Comparison of ENCODE assay signal across 30 cellular contexts in the genomic region with DNA sequence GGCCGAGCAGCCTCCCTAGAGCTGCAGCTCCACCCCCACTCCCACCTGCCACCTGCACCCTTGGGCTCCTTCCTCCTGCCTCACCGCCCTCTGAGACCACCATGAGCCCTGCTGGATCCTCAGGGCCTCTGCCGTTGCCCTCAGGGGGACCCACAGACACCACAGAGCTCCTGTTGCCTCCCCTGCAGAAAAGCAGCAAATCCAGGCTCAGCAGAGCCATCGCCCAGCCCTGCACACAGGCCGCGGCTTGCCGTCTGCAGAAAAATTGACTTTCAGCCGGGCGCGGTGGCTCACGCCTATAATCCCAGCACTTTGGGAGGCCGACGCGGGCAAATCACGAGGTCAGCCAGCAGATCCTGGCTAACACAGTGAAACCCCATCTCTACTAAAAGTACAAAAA. TPM values are rescaled to one million over a fixed set of nuclear protein-coding genes. Genes with fewer than 3 reads are reported as not detected.
DNase-seq lines count a peak whose midpoint lies in the region; ATAC-seq, FAIRE-seq and TF ChIP-seq lines count a peak whose summit lies in the region.
"Had no signal": no experiment of that assay in that cellular context is flagged by ENCODE, and none has a peak within 500 bp of the region (broad histone marks: within the 10 kb centered on the region; RNA-seq: fewer than 3 reads in every experiment).

No MANE protein-coding gene starts in this region.

- H2AFZ ChIP-seq in GM12878 (ENCODE audit: control insufficient read depth, low read depth, low read length) (no peak overlapping the region), neural progenitor cell (replicated peaks) (no peak overlapping the region)
- H2AFZ ChIP-seq: GM23248 had no signal

- 0 out of 2 replicates have a peak, but pooled peaks have one; percentile 43 for TF ChIP-seq POLR2A in GM12878 (IDR thresholded peaks at IDR 0.05; ENCODE audit: low read depth, low read length)

- peaks cover 11% of the 10 kb centered on the region for H3F3A ChIP-seq in neural progenitor cell (ENCODE audit: low read depth)

- H3K4me1 ChIP-seq in GM12878 (ENCODE audit: control insufficient read depth, insufficient read depth, low read length) (no peaks in the 10 kb centered on the region), neural progenitor cell (no peaks in the 10 kb centered on the region)
- H3K4me1 ChIP-seq: testis had no signal

- no peaks in the 10 kb centered on the region for H3K79me2 ChIP-seq in GM12878 (ENCODE audit: control insufficient read depth, insufficient read depth, low read length)
- H3K79me2 ChIP-seq in neural progenitor cell (ENCODE audit: low read depth) = no peaks in the 10 kb centered on the region

- 97% methylated on average over 15 of the region's 15 CpGs for whole genome bisulfite sequencing in GM12878 (ENCODE audit: insufficient coverage, insufficient replicate concordance, low lambda C conversion rate, missing lambda C conversion rate)

- no peak overlapping the region for H3K4me3 Mint-ChIP-seq in stimulated activated naive CD8-positive, alpha-beta T cell treated with anti-CD3 and anti-CD28 coated beads, Interleukin-15, amount 100 ng/mL, for 72 hours
- H3K4me3 Mint-ChIP-seq in neural progenitor cell = no peak overlapping the region
- no peak overlapping the region for H3K4me3 Mint-ChIP-seq in activated naive CD8-positive, alpha-beta T cell treated with anti-CD3 and anti-CD28 coated beads, Interleukin-2, amount 50 U/mL, for 24 hours
- H3K4me3 Mint-ChIP-seq: activated naive CD8-positive, alpha-beta T cell treated with anti-CD3 and anti-CD28 coated beads, Interleukin-2, amount 10 ng/mL, durations not matched to agents 7 days and 5 days; activated T-helper 1 cell treated with anti-CD3 and anti-CD28 coated beads, Interleukin-12 subunit alpha, Interleukin-12 subunit beta, Interleukin-2, Interleukin-4 antibody, amounts not matched to agents 30 ng/mL and 10 ng/mL and 1 ng/mL, durations not matched to agents 14 hours and 24 hours and 36 hours; brain; CD4-positive, alpha-beta memory T cell had no signal

- H3K9me3 Mint-ChIP-seq in stimulated activated naive CD8-positive, alpha-beta T cell treated with anti-CD3 and anti-CD28 coated beads, Interleukin-15, amount 100 ng/mL, for 72 hours = no peaks in the 10 kb centered on the region
- H3K9me3 Mint-ChIP-seq in neural progenitor cell = no peaks in the 10 kb centered on the region
- H3K9me3 Mint-ChIP-seq in activated naive CD8-positive, alpha-beta T cell treated with anti-CD3 and anti-CD28 coated beads, Interleukin-2, amount 50 U/mL, for 24 hours = no peaks in the 10 kb centered on the region
- H3K9me3 Mint-ChIP-seq: activated naive CD8-positive, alpha-beta T cell treated with anti-CD3 and anti-CD28 coated beads, Interleukin-2, amount 10 ng/mL, durations not matched to agents 7 days and 5 days; activated T-helper 1 cell treated with anti-CD3 and anti-CD28 coated beads, Interleukin-12 subunit alpha, Interleukin-12 subunit beta, Interleukin-2, Interleukin-4 antibody, amounts not matched to agents 30 ng/mL and 10 ng/mL and 1 ng/mL, durations not matched to agents 14 hours and 24 hours and 36 hours; brain had no signal

- no peaks in the 10 kb centered on the region for H3K4me1 Mint-ChIP-seq in stimulated activated naive CD8-positive, alpha-beta T cell treated with anti-CD3 and anti-CD28 coated beads, Interleukin-15, amount 100 ng/mL, for 72 hours
- no peaks in the 10 kb centered on the region for H3K4me1 Mint-ChIP-seq in neural progenitor cell
- H3K4me1 Mint-ChIP-seq in activated naive CD8-positive, alpha-beta T cell treated with anti-CD3 and anti-CD28 coated beads, Interleukin-2, amount 50 U/mL, for 24 hours = no peaks in the 10 kb centered on the region
- H3K4me1 Mint-ChIP-seq: activated naive CD8-positive, alpha-beta T cell treated with anti-CD3 and anti-CD28 coated beads, Interleukin-2, amount 10 ng/mL, durations not matched to agents 7 days and 5 days; brain had no signal

- SMC1A ChIA-PET in GM12878 (lab: Charles Lee; ENCODE audit: uncharacterized antibody, unreplicated experiment) = no interaction called here

- no peaks in the 10 kb centered on the region for H3K27me3 ChIP-seq in GM12878 (replicated peaks in 1 of 2; ENCODE audit: control insufficient read depth in 2 of 2, insufficient read depth in 2 of 2, low read length in 1 of 2)
- no peaks in the 10 kb centered on the region for H3K27me3 ChIP-seq in neural progenitor cell
- H3K27me3 ChIP-seq: right lobe of liver, testis had no signal

- FAIRE-seq in GM12878 (lab: Jason Lieb, UNC) = no peak
- no peak for FAIRE-seq in D721Med (lab: Jason Lieb, UNC)
- FAIRE-seq: GM19239, kidney had no signal

- no peak for TF ChIP-seq CTCF in GM12878 (IDR thresholded peaks at IDR 0.05 in 2 of 3, conservative IDR thresholded peaks at IDR 0.05 in 1 of 3; ENCODE audit: control insufficient read depth in 2 of 3, extremely low read depth in 1 of 3, insufficient read depth in 1 of 3, low read depth in 3 of 3, low read length in 3 of 3)
- TF ChIP-seq CTCF in neural progenitor cell (IDR thresholded peaks at IDR 0.05) = no peak
- TF ChIP-seq CTCF in D721Med (IDR thresholded peaks at IDR 0.05; ENCODE audit: insufficient read depth, missing control alignments) = no peak

- no peak overlapping the region for H3K27ac ChIP-seq in GM12878 (ENCODE audit: control insufficient read depth, insufficient read depth)
- H3K27ac ChIP-seq in neural progenitor cell = peak overlapping the region; percentile 31
- H3K27ac ChIP-seq: GM23248, testis had no signal

- in situ Hi-C loops in GM12878 (cut with MboI) = no loop called here

- H3K9ac ChIP-seq in GM12878 (ENCODE audit: control insufficient read depth, insufficient read depth, low read length) (no peak overlapping the region), neural progenitor cell (no peak overlapping the region)
- H3K9ac ChIP-seq: GM23248 had no signal

- intact Hi-C loops in GM12878 (cut with micrococcal nuclease; ENCODE audit: unreplicated experiment) = no loop called here

- no peaks in the 10 kb centered on the region for H3K27me3 Mint-ChIP-seq in stimulated activated naive CD8-positive, alpha-beta T cell treated with anti-CD3 and anti-CD28 coated beads, Interleukin-15, amount 100 ng/mL, for 72 hours
- H3K27me3 Mint-ChIP-seq in neural progenitor cell (ENCODE audit: insufficient read depth, low read depth) = peaks cover 7% of the 10 kb centered on the region
- no peaks in the 10 kb centered on the region for H3K27me3 Mint-ChIP-seq in activated naive CD8-positive, alpha-beta T cell treated with anti-CD3 and anti-CD28 coated beads, Interleukin-2, amount 50 U/mL, for 24 hours
- H3K27me3 Mint-ChIP-seq: activated naive CD8-positive, alpha-beta T cell treated with anti-CD3 and anti-CD28 coated beads, Interleukin-2, amount 10 ng/mL, durations not matched to agents 7 days and 5 days; CD4-positive, alpha-beta memory T cell had no signal

- TF ChIP-seq EP300 in GM12878 (IDR thresholded peaks at IDR 0.05; ENCODE audit: borderline replicate concordance in 1 of 2, control insufficient read depth in 1 of 2, low read depth in 2 of 2, low read length in 2 of 2) = no peak

- POLR2A ChIA-PET in GM12878 (lab: Charles Lee) = no interaction called here

- peaks cover 6% of the 10 kb centered on the region for H3K36me3 Mint-ChIP-seq in neural progenitor cell
- H3K36me3 Mint-ChIP-seq in activated naive CD8-positive, alpha-beta T cell treated with anti-CD3 and anti-CD28 coated beads, Interleukin-2, amount 50 U/mL, for 24 hours (ENCODE audit: low read depth) = peaks cover 20% of the 10 kb centered on the region

- H3K36me3 ChIP-seq in GM12878 (ENCODE audit: control insufficient read depth in 2 of 2, insufficient read depth in 2 of 2, low read length in 1 of 2) = peaks cover 27 to 33% of the 10 kb centered on the region in 2 experiments
- H3K36me3 ChIP-seq in neural progenitor cell = no peaks in the 10 kb centered on the region

- TF ChIP-seq RAD21 in GM12878 (IDR thresholded peaks at IDR 0.05; ENCODE audit: insufficient read depth, low read depth, low read length) = no peak

- peak; percentile 14 for ATAC-seq in stimulated activated naive CD8-positive, alpha-beta T cell treated with anti-CD3 and anti-CD28 coated beads, Interleukin-15, amount 100 ng/mL, for 72 hours
- ATAC-seq in stimulated activated naive CD8-positive, alpha-beta T cell treated with anti-CD3 and anti-CD28 coated beads, Interleukin-15, Interleukin-2, amounts not matched to agents 100 U/mL and 50 U/mL, for 24 hours = no peak
- ATAC-seq in GM12878 = no peak
- no peak for ATAC-seq in activated CD4-positive, CD25-positive, alpha-beta regulatory T cell treated with anti-CD3 and anti-CD28 coated beads, Interleukin-2, amount 50 U/mL, for 24 hours
- no peak for ATAC-seq in activated naive CD8-positive, alpha-beta T cell treated with anti-CD3 and anti-CD28 coated beads, Interleukin-2, amount 50 U/mL, for 24 hours

- H3K4me2 ChIP-seq in GM12878 (ENCODE audit: control insufficient read depth, insufficient read depth) (no peak overlapping the region), neural progenitor cell (no peak overlapping the region)

- no TSS peak for BruUV-seq in GM12878 (replicated peaks; lab: Mats Ljungman, UMichigan)

- RAD21 ChIA-PET in GM12878 (lab: Charles Lee; ENCODE audit: unreplicated experiment) = no interaction called here

- no peaks in the 10 kb centered on the region for H3K9me3 ChIP-seq in GM12878 (replicated peaks; ENCODE audit: control insufficient read depth, insufficient read depth, low read length)
- no peaks in the 10 kb centered on the region for H3K9me3 ChIP-seq in neural progenitor cell (ENCODE audit: low read depth)
- H3K9me3 ChIP-seq: right lobe of liver, testis had no signal

- no peak for DNase-seq in stimulated activated naive CD8-positive, alpha-beta T cell treated with anti-CD3 and anti-CD28 coated beads, Interleukin-15, amount 100 ng/mL, for 72 hours
- no peak for DNase-seq in stimulated activated naive CD8-positive, alpha-beta T cell treated with anti-CD3 and anti-CD28 coated beads, Interleukin-15, Interleukin-2, amounts not matched to agents 100 U/mL and 50 U/mL, for 24 hours
- DNase-seq in GM12878 (ENCODE audit: low read depth, low spot score) (no peak), neural progenitor cell (ENCODE audit: low spot score) (no peak), D721Med (ENCODE audit: insufficient read length, low spot score) (no peak), NCI-H146 (lab: John Stamatoyannopoulos, UW) (no peak)
- DNase-seq in activated naive CD8-positive, alpha-beta T cell treated with anti-CD3 and anti-CD28 coated beads, Interleukin-2, amount 50 U/mL, for 24 hours = no peak
- DNase-seq: activated CD4-positive, alpha-beta T cell treated with anti-CD3 and anti-CD28 coated beads for 48 hours; activated naive CD8-positive, alpha-beta T cell treated with anti-CD3 and anti-CD28 coated beads, Interleukin-2, amount 10 ng/mL, durations not matched to agents 7 days and 5 days; CD4-positive, alpha-beta memory T cell; cortex of kidney; DMS153; foreskin fibroblast; GDM1; GM23248; IMR-90; MM.1S; NCI-H2081; testis had no signal

- no peak overlapping the region for H3K4me3 ChIP-seq in GM12878
- H3K4me3 ChIP-seq in neural progenitor cell = no peak overlapping the region
- H3K4me3 ChIP-seq: GM23248, right lobe of liver, testis had no signal

- CTCF ChIA-PET in GM12878 (lab: Yijun Ruan, JAX) = no interaction called here

- H4K20me1 ChIP-seq in GM12878 (ENCODE audit: control insufficient read depth, insufficient read depth) (no peaks in the 10 kb centered on the region), neural progenitor cell (ENCODE audit: low read depth) (no peaks in the 10 kb centered on the region)

- H3K27ac Mint-ChIP-seq in stimulated activated naive CD8-positive, alpha-beta T cell treated with anti-CD3 and anti-CD28 coated beads, Interleukin-15, amount 100 ng/mL, for 72 hours = no peak overlapping the region
- H3K27ac Mint-ChIP-seq in neural progenitor cell = peak overlapping the region; percentile 42
- no peak overlapping the region for H3K27ac Mint-ChIP-seq in activated naive CD8-positive, alpha-beta T cell treated with anti-CD3 and anti-CD28 coated beads, Interleukin-2, amount 50 U/mL, for 24 hours
- H3K27ac Mint-ChIP-seq: activated naive CD8-positive, alpha-beta T cell treated with anti-CD3 and anti-CD28 coated beads, Interleukin-2, amount 10 ng/mL, durations not matched to agents 7 days and 5 days; activated T-helper 1 cell treated with anti-CD3 and anti-CD28 coated beads, Interleukin-12 subunit alpha, Interleukin-12 subunit beta, Interleukin-2, Interleukin-4 antibody, amounts not matched to agents 30 ng/mL and 10 ng/mL and 1 ng/mL, durations not matched to agents 14 hours and 24 hours and 36 hours had no signal

RNA-seq across cellular contexts. Expression of gene PPP1R27, which starts 7.0 kb away (rescaled TPM):
- not detected in 2 replicates for total RNA-seq in GM12878 (2013; cell fraction: nucleolus; rRNA removed)
- total RNA-seq in GM12878 (2014; rRNA removed) (0.17 and 2.0 TPM in 2 replicates), GM12878 (2014; rRNA removed; fragmentation: Illumina TruSeq; extraction: Trizol) (0.14 and 0.31 TPM in 2 replicates), GM12878 (2021) (0.49 and 0.53 TPM in 2 replicates), neural progenitor cell (ENCODE audit: low replicate concordance) (0.12 TPM in 1 of 2 replicates, not detected in the other)
- polyA plus RNA-seq in GM12878 (2011; ENCODE audit: low read depth) = not detected
- polyA plus RNA-seq in GM12878 (2011; rRNA removed) (not detected in 2 replicates), GM12878 (2014; fragmentation: Illumina TruSeq; extraction: Trizol) (0.28 TPM in 1 of 2 replicates, not detected in the other), GM12878 (2014; fragmentation: Nextera tagmentation; extraction: Ambion mirVana) (not detected), GM12878 (2014; rRNA removed) (0.59 and 0.61 TPM in 2 replicates), GM12878 (2016; fragmentation: Nextera tagmentation; extraction: Ambion mirVana) (1 to 10 TPM in 1 of 2 experiments, under 1 TPM in 1; 0.70 to 1.6 TPM)
- polyA plus RNA-seq in GM12878 (2011; cell fraction: cytosol; rRNA removed) = 0.12 TPM in 1 of 2 replicates, not detected in the other
- not detected in 2 replicates for polyA plus RNA-seq in GM12878 (2011; cell fraction: nucleus; rRNA removed)
- polyA plus RNA-seq in GM12878 (2012) = 1.2 and 1.7 TPM in 2 replicates
- polyA minus RNA-seq in GM12878 (2011; rRNA and poly(A)+ RNA removed) = not detected in 2 replicates
- not detected in 2 replicates for polyA minus RNA-seq in GM12878 (2011; cell fraction: cytosol; rRNA and poly(A)+ RNA removed)
- not detected in 2 replicates for polyA minus RNA-seq in GM12878 (2011; cell fraction: nucleus; rRNA and poly(A)+ RNA removed)
- total RNA-seq: activated naive CD8-positive, alpha-beta T cell treated with anti-CD3 and anti-CD28 coated beads, Interleukin-2, amount 10 ng/mL, durations not matched to agents 7 days and 5 days; activated T-helper 1 cell treated with anti-CD3 and anti-CD28 coated beads, Interleukin-12 subunit alpha, Interleukin-12 subunit beta, Interleukin-2, Interleukin-4 antibody, amounts not matched to agents 30 ng/mL and 10 ng/mL and 1 ng/mL, durations not matched to agents 14 hours and 24 hours and 36 hours; CD4-positive, alpha-beta memory T cell; GM23248; IMR-90; kidney; NCI-H460; osteoblast; RPMI7951 had no signal
- polyA plus RNA-seq: AG04450, GM23248 had no signal

RNA-seq across cellular contexts. Expression of gene MCRIP1, which starts 8.8 kb away (rescaled TPM):
- total RNA-seq in GM12878 (2013; cell fraction: nucleolus; rRNA removed) = 11.0 and 15.2 TPM in 2 replicates
- total RNA-seq in GM12878 (2014; rRNA removed) = 33.8 and 39.7 TPM in 2 replicates
- total RNA-seq in GM12878 (2014; rRNA removed; fragmentation: Illumina TruSeq; extraction: Trizol) = 12.1 and 15.6 TPM in 2 replicates
- total RNA-seq in GM12878 (2021) = 39.9 and 40.3 TPM in 2 replicates
- polyA plus RNA-seq in GM12878 (2011; ENCODE audit: low read depth) = 7.6 TPM
- polyA plus RNA-seq in GM12878 (2011; rRNA removed) = 11.6 and 21.9 TPM in 2 replicates
- polyA plus RNA-seq in GM12878 (2011; cell fraction: cytosol; rRNA removed) = 43.2 and 72.1 TPM in 2 replicates
- 49.4 and 61.7 TPM in 2 replicates for polyA plus RNA-seq in GM12878 (2011; cell fraction: nucleus; rRNA removed)
- polyA plus RNA-seq in GM12878 (2012) = 28.3 and 30.2 TPM in 2 replicates
- polyA plus RNA-seq in GM12878 (2014; fragmentation: Illumina TruSeq; extraction: Trizol) = 0.81 and 5.7 TPM in 2 replicates
- polyA plus RNA-seq in GM12878 (2014; fragmentation: Nextera tagmentation; extraction: Ambion mirVana) = 1 to 10 TPM in 1 of 2 experiments, under 1 TPM in 1; 0.31 to 3.8 TPM
- 41.8 and 42.7 TPM in 2 replicates for polyA plus RNA-seq in GM12878 (2014; rRNA removed)
- 10 to 100 TPM; 44.1 to 54.4 TPM for polyA plus RNA-seq in GM12878 (2016; fragmentation: Nextera tagmentation; extraction: Ambion mirVana)
- 4.6 and 14.3 TPM in 2 replicates for polyA minus RNA-seq in GM12878 (2011; rRNA and poly(A)+ RNA removed)
- 13.2 and 14.6 TPM in 2 replicates for polyA minus RNA-seq in GM12878 (2011; cell fraction: cytosol; rRNA and poly(A)+ RNA removed)
- polyA minus RNA-seq in GM12878 (2011; cell fraction: nucleus; rRNA and poly(A)+ RNA removed) = 4.5 and 6.7 TPM in 2 replicates
- 45.6 and 110 TPM in 2 replicates for total RNA-seq in neural progenitor cell (ENCODE audit: low replicate concordance)

RNA-seq across cellular contexts. Expression of gene P4HB, which starts 18.5 kb away (rescaled TPM):
- 377 and 380 TPM in 2 replicates for total RNA-seq in GM12878 (2013; cell fraction: nucleolus; rRNA removed)
- 378 and 467 TPM in 2 replicates for total RNA-seq in GM12878 (2014; rRNA removed)
- 247 and 285 TPM in 2 replicates for total RNA-seq in GM12878 (2014; rRNA removed; fragmentation: Illumina TruSeq; extraction: Trizol)
- 378 and 437 TPM in 2 replicates for total RNA-seq in GM12878 (2021)
- 409 TPM for polyA plus RNA-seq in GM12878 (2011; ENCODE audit: low read depth)
- polyA plus RNA-seq in GM12878 (2011; rRNA removed) = 44.1 and 49.9 TPM in 2 replicates
- polyA plus RNA-seq in GM12878 (2011; cell fraction: cytosol; rRNA removed) = 37.3 and 56.7 TPM in 2 replicates
- polyA plus RNA-seq in GM12878 (2011; cell fraction: nucleus; rRNA removed) = 82.9 and 101 TPM in 2 replicates
- 697 and 937 TPM in 2 replicates for polyA plus RNA-seq in GM12878 (2012)
- 458 and 725 TPM in 2 replicates for polyA plus RNA-seq in GM12878 (2014; fragmentation: Illumina TruSeq; extraction: Trizol)
- 10 to 100 TPM in 1 of 2 experiments, 1 to 10 TPM in 1; 4.7 to 18.3 TPM for polyA plus RNA-seq in GM12878 (2014; fragmentation: Nextera tagmentation; extraction: Ambion mirVana)
- polyA plus RNA-seq in GM12878 (2014; rRNA removed) = 128 and 182 TPM in 2 replicates
- 100 to 1,000 TPM; 543 to 549 TPM for polyA plus RNA-seq in GM12878 (2016; fragmentation: Nextera tagmentation; extraction: Ambion mirVana)
- 38.8 and 46.2 TPM in 2 replicates for polyA minus RNA-seq in GM12878 (2011; rRNA and poly(A)+ RNA removed)
- polyA minus RNA-seq in GM12878 (2011; cell fraction: cytosol; rRNA and poly(A)+ RNA removed) = 65.3 and 66.3 TPM in 2 replicates
- polyA minus RNA-seq in GM12878 (2011; cell fraction: nucleus; rRNA and poly(A)+ RNA removed) = 59.7 and 74.5 TPM in 2 replicates
- 203 and 344 TPM in 2 replicates for total RNA-seq in neural progenitor cell (ENCODE audit: low replicate concordance)

RNA-seq across cellular contexts. Expression of gene ARHGDIA, which starts 29.3 kb away (rescaled TPM):
- total RNA-seq in GM12878 (2013; cell fraction: nucleolus; rRNA removed) = 115 and 120 TPM in 2 replicates
- total RNA-seq in GM12878 (2014; rRNA removed) (139 and 180 TPM in 2 replicates), GM12878 (2014; rRNA removed; fragmentation: Illumina TruSeq; extraction: Trizol) (124 and 125 TPM in 2 replicates), GM12878 (2021) (538 and 552 TPM in 2 replicates), neural progenitor cell (ENCODE audit: low replicate concordance) (25.1 and 47.9 TPM in 2 replicates)
- 219 TPM for polyA plus RNA-seq in GM12878 (2011; ENCODE audit: low read depth)
- polyA plus RNA-seq in GM12878 (2011; rRNA removed) (18.6 and 39.5 TPM in 2 replicates), GM12878 (2014; fragmentation: Illumina TruSeq; extraction: Trizol) (24.3 and 159 TPM in 2 replicates), GM12878 (2014; fragmentation: Nextera tagmentation; extraction: Ambion mirVana) (10 to 100 TPM; 17.9 to 47.8 TPM), GM12878 (2014; rRNA removed) (184 and 246 TPM in 2 replicates), GM12878 (2016; fragmentation: Nextera tagmentation; extraction: Ambion mirVana) (100 to 1,000 TPM; 336 to 349 TPM)
- 75.8 and 96.8 TPM in 2 replicates for polyA plus RNA-seq in GM12878 (2011; cell fraction: cytosol; rRNA removed)
- polyA plus RNA-seq in GM12878 (2011; cell fraction: nucleus; rRNA removed) = 178 and 263 TPM in 2 replicates
- 247 and 301 TPM in 2 replicates for polyA plus RNA-seq in GM12878 (2012)
- polyA minus RNA-seq in GM12878 (2011; rRNA and poly(A)+ RNA removed) = 18.3 and 38.9 TPM in 2 replicates
- polyA minus RNA-seq in GM12878 (2011; cell fraction: cytosol; rRNA and poly(A)+ RNA removed) = 59.9 and 91.7 TPM in 2 replicates
- 72.5 and 108 TPM in 2 replicates for polyA minus RNA-seq in GM12878 (2011; cell fraction: nucleus; rRNA and poly(A)+ RNA removed)

RNA-seq across cellular contexts. Expression of gene GCGR, which starts 37.9 kb away (rescaled TPM):
- total RNA-seq in GM12878 (2013; cell fraction: nucleolus; rRNA removed) = not detected in 2 replicates
- total RNA-seq in GM12878 (2014; rRNA removed) (not detected in 2 replicates), GM12878 (2014; rRNA removed; fragmentation: Illumina TruSeq; extraction: Trizol) (not detected in 2 replicates), GM12878 (2021) (not detected in 2 replicates), neural progenitor cell (ENCODE audit: low replicate concordance) (not detected in 2 replicates)
- polyA plus RNA-seq in GM12878 (2011; ENCODE audit: low read depth) = not detected
- polyA plus RNA-seq in GM12878 (2011; rRNA removed) (not detected in 2 replicates), GM12878 (2014; fragmentation: Illumina TruSeq; extraction: Trizol) (not detected in 2 replicates), GM12878 (2014; fragmentation: Nextera tagmentation; extraction: Ambion mirVana) (not detected), GM12878 (2014; rRNA removed) (not detected in 2 replicates), GM12878 (2016; fragmentation: Nextera tagmentation; extraction: Ambion mirVana) (not detected)
- polyA plus RNA-seq in GM12878 (2011; cell fraction: cytosol; rRNA removed) = not detected in 2 replicates
- 0.30 TPM in 1 of 2 replicates, not detected in the other for polyA plus RNA-seq in GM12878 (2011; cell fraction: nucleus; rRNA removed)
- 0.20 TPM in 1 of 2 replicates, not detected in the other for polyA plus RNA-seq in GM12878 (2012)
- not detected in 2 replicates for polyA minus RNA-seq in GM12878 (2011; rRNA and poly(A)+ RNA removed)
- not detected in 2 replicates for polyA minus RNA-seq in GM12878 (2011; cell fraction: cytosol; rRNA and poly(A)+ RNA removed)
- polyA minus RNA-seq in GM12878 (2011; cell fraction: nucleus; rRNA and poly(A)+ RNA removed) = not detected in 2 replicates
- total RNA-seq: activated naive CD8-positive, alpha-beta T cell treated with anti-CD3 and anti-CD28 coated beads, Interleukin-2, amount 10 ng/mL, durations not matched to agents 7 days and 5 days; activated T-helper 1 cell treated with anti-CD3 and anti-CD28 coated beads, Interleukin-12 subunit alpha, Interleukin-12 subunit beta, Interleukin-2, Interleukin-4 antibody, amounts not matched to agents 30 ng/mL and 10 ng/mL and 1 ng/mL, durations not matched to agents 14 hours and 24 hours and 36 hours; CD4-positive, alpha-beta memory T cell; GM23248; IMR-90; myocyte; RPMI7951 had no signal
- polyA plus RNA-seq: AG04450; CD4-positive, alpha-beta memory T cell; GM23248; IMR-90 had no signal
